Comparison of ENCODE assay signal across 36 cellular contexts in genomic region chr2:222333397-222333796, GRCh38. TPM values are rescaled to one million over a fixed set of nuclear protein-coding genes. Genes with fewer than 3 reads are reported as not detected.
"Had no signal": no experiment of that assay in that cellular context is flagged by ENCODE, and none has a peak within 500 bp of the region (broad histone marks: within the 10 kb centered on the region; RNA-seq: fewer than 3 reads in every experiment).

No MANE protein-coding gene starts in this region.

- H3K36me3 ChIP-seq: MG63 had no signal

- H3K27me3 ChIP-seq: MG63 had no signal

- H3K4me3 ChIP-seq: MG63 had no signal

- DNase-seq: Karpas-422, Kasumi-1, MG63, MM.1S, MV-4-11, NCI-H1048, NCI-H1092, NCI-H1092 treated with DMSO at 0.1 percent for 48 hours, NCI-H1105, NCI-H1105 treated with DMSO at 0.1 percent for 48 hours, NCI-H1417, NCI-H1417 treated with DMSO at 0.1 percent for 48 hours, NCI-H1436, NCI-H1436 treated with DMSO at 0.1 percent for 48 hours, NCI-H146, NCI-H1694, NCI-H1694 treated with DMSO at 0.1 percent for 48 hours, NCI-H187, NCI-H187 treated with DMSO at 0.1 percent for 48 hours, NCI-H1930, NCI-H2029, NCI-H2029 treated with DMSO at 0.1 percent for 48 hours, NCI-H2081, NCI-H2081 treated with DMSO at 0.1 percent for 48 hours, NCI-H2107, NCI-H2171, NCI-H2171 treated with DMSO at 0.1 percent for 48 hours, NCI-H2227 treated with DMSO at 0.1 percent for 48 hours, NCI-H226, NCI-H345, NCI-H446, NCI-H446 treated with DMSO at 0.1 percent for 48 hours, NCI-H510A, NCI-H510A treated with DMSO at 0.1 percent for 48 hours, NCI-H524 had no signal

RNA-seq across cellular contexts. Expression of gene PAX3, which starts 34.6 kb away (rescaled TPM):
- total RNA-seq: MCF 10A had no signal
